8 cellular contexts compared by ENCODE assay signal in genomic region chr5:172107606-172108005, GRCh38.
DNase-seq lines count a peak whose midpoint lies in the region; ATAC-seq and TF ChIP-seq lines count a peak whose summit lies in the region.

No MANE protein-coding gene starts in this region.

- DNase-seq in left ventricle myocardium inferior (no peak), left cardiac atrium (no peak), adrenal gland (peak in 4 of 7 donors; percentile 44 to 58 (median 49)), iris pigment epithelial cell (ENCODE audit: low read depth) (peak; percentile 92), DMS153 treated with DMSO at 0.1 percent for 48 hours (lab: John Stamatoyannopoulos, UW; ENCODE audit: unreplicated experiment) (no peak)
- DNase-seq in stimulated activated naive CD4-positive, alpha-beta T cell (lab: John Stamatoyannopoulos, UW): no peak
- DNase-seq in stimulated activated CD8-positive, alpha-beta memory T cell treated with anti-CD3 and anti-CD28 coated beads, Interleukin-4, amount 100 ng/mL, for 48 hours: no peak

- H3K4me1 ChIP-seq in left ventricle myocardium inferior (peaks cover 71% of the 10 kb centered on the region), adrenal gland (replicated peaks in 1 of 2) (peaks cover 17 to 47% of the 10 kb centered on the region in 2 donors)

- TF ChIP-seq POLR2A in adrenal gland (IDR thresholded peaks at IDR 0.05): no peak

- no peak for ATAC-seq in left cardiac atrium
- no peak for ATAC-seq in HG02884 (IDR thresholded peaks at IDR 0.05; ENCODE audit: unreplicated experiment)

- H3K36me3 ChIP-seq in left ventricle myocardium inferior: peaks cover 16% of the 10 kb centered on the region
- H3K36me3 ChIP-seq in adrenal gland (replicated peaks in 1 of 2): no peaks in the 10 kb centered on the region

- TF ChIP-seq CTCF in left ventricle myocardium inferior (IDR thresholded peaks at IDR 0.05; ENCODE audit: borderline replicate concordance) (no peak), adrenal gland (IDR thresholded peaks at IDR 0.05) (peak in 2 of 6 experiments; percentile 7 to 36)

- peak overlapping the region; percentile 3 for H3K27ac ChIP-seq in left ventricle myocardium inferior (replicated peaks)
- H3K27ac ChIP-seq in adrenal gland: peak overlapping the region in 2 of 5 donors; percentile 9 to 33

- intact Hi-C loops in left ventricle myocardium inferior (cut with micrococcal nuclease): loop anchor here (10.0 kb wide), 1 partner anchor 177 kb away; the partner anchor contains the start of gene UBTD2
- intact Hi-C loops in left cardiac atrium (cut with DNase I): loop anchor here (2.0 to 5.0 kb wide), 3 partner anchors 80 to 185 kb away; partner anchors contain the start of gene STK10 (in 2 of the 2)
- intact Hi-C loops in adrenal gland (cut with DNase I): loop anchor here (2.0 to 5.0 kb wide), 2 partner anchors 81 to 185 kb away; partner anchors contain the start of gene STK10 (in 1 of the 2)

- H3K9me3 ChIP-seq in left ventricle myocardium inferior (replicated peaks) (no peaks in the 10 kb centered on the region), adrenal gland (replicated peaks in 1 of 3) (no peaks in the 10 kb centered on the region)

- WGBS in adrenal gland, 4 donors: 23 to 38% (median 33%) methylated on average over 12 to 13 of the region's 13 CpGs

- H3K27me3 ChIP-seq in left ventricle myocardium inferior (ENCODE audit: low read depth) (no peaks in the 10 kb centered on the region), adrenal gland (no peaks in the 10 kb centered on the region)

- H3K4me3 ChIP-seq in left ventricle myocardium inferior (peak overlapping the region; percentile 31), adrenal gland (peak overlapping the region in 1 of 4 donors; percentile 44)

Comparison
In these comparisons a context has a peak if more than half of its experiments do, and no peak if none do; other contexts are left out.
1. DNase-seq: peak in adrenal gland (4 of 7) and iris pigment epithelial cell (single experiment); none in left ventricle myocardium inferior (single experiment), left cardiac atrium (single experiment), stimulated activated naive CD4-positive, alpha-beta T cell (0 of 6), DMS153 treated with DMSO at 0.1 percent for 48 hours (single experiment) and stimulated activated CD8-positive, alpha-beta memory T cell treated with anti-CD3 and anti-CD28 coated beads, Interleukin-4, amount 100 ng/mL, for 48 hours (single experiment).